10 cellular contexts compared by ENCODE assay signal in the genomic region with DNA sequence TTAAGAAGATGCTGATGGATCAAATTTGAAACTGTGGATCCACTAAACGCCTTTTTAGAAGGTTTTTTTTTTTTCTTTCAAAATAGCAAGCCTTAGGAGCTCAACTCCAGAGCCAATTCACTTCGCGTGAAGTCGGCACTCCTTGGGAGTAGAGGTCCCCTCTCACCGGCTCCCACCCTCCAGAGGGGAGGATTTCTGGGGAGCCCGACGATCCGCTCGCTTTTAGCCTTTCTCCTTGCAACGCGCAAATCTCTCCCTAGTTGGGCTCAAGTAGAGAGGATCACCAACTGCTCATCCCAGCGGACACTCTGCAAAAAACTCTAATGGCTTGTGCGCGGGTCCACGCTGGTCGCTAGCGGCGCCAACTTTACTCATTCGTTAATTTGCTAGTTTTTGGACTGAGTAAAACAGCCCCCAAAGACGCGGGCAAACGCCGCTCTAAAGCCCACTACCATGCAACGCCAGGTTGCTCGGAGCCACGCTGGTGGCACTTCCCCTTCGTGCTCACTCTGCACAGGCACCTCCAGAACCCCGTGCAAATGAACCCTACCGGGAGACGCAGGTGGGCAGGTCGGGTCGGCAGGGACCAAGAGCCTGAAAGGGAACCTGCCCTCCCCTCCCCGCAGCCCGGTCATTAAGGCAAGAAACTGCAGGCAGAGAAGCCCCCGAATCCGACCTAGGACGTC. TPM values are rescaled to one million over a fixed set of nuclear protein-coding genes. Genes with fewer than 3 reads are reported as not detected.
DNase-seq lines count a peak whose midpoint lies in the region; ATAC-seq and TF ChIP-seq lines count a peak whose summit lies in the region.
"Had no signal": no experiment of that assay in that cellular context is flagged by ENCODE, and none has a peak within 500 bp of the region (broad histone marks: within the 10 kb centered on the region; RNA-seq: fewer than 3 reads in every experiment).

No MANE protein-coding gene starts in this region.

- intact Hi-C loops in breast epithelium (cut with DNase I; ENCODE audit: low total_unique reads) = no loop called here

- TF ChIP-seq CTCF in breast epithelium (IDR thresholded peaks at IDR 0.05) = no peak
- TF ChIP-seq CTCF in upper lobe of left lung (IDR thresholded peaks at IDR 0.05) = no peak

- no peaks in the 10 kb centered on the region for H3K9me3 Mint-ChIP-seq in activated naive CD8-positive, alpha-beta T cell (ENCODE audit: low read depth)
- no peaks in the 10 kb centered on the region for H3K9me3 Mint-ChIP-seq in activated naive CD8-positive, alpha-beta T cell treated with anti-CD3 and anti-CD28 coated beads for 36 hours

- peaks cover 0 to 9% of the 10 kb centered on the region in 2 donors for H3K4me1 ChIP-seq in breast epithelium
- peaks cover 7% of the 10 kb centered on the region for H3K4me1 ChIP-seq in mesodermal cell (ENCODE audit: control insufficient read depth, insufficient read depth, low read length, poor library complexity, severe bottlenecking)
- peaks cover 13 to 21% (median 16%) of the 10 kb centered on the region in 4 donors for H3K4me1 ChIP-seq in upper lobe of left lung

- WGBS in mesodermal cell (ENCODE audit: insufficient coverage in 2 of 2), 2 experiments = 0% methylated on average over 16 to 26 of the region's 37 CpGs
- WGBS in upper lobe of left lung, 2 donors = 1 to 5% methylated on average over 12 to 36 of the region's 37 CpGs

- no peak for DNase-seq in activated naive CD8-positive, alpha-beta T cell treated with anti-CD3 and anti-CD28 coated beads for 36 hours
- no peak for DNase-seq in breast epithelium (ENCODE audit: low spot score in 2 of 2)
- DNase-seq in upper lobe of left lung = no peak
- DNase-seq in epidermal melanocyte (ENCODE audit: insufficient read length, low spot score) = no peak
- DNase-seq: stimulated activated CD4-positive, alpha-beta T cell treated with anti-CD3 and anti-CD28 coated beads, Interleukin-4, amount 100 ng/mL, for 1 hour had no signal

- TF ChIP-seq POLR2A in breast epithelium (IDR thresholded peaks at IDR 0.05) = no peak
- TF ChIP-seq POLR2A in upper lobe of left lung (IDR thresholded peaks at IDR 0.05) = no peak

- H3K27me3 ChIP-seq in breast epithelium (peaks cover 0 to 45% of the 10 kb centered on the region in 2 donors), upper lobe of left lung (peaks cover 0 to 24% (median 12%) of the 10 kb centered on the region in 4 donors)

- H3K9me3 ChIP-seq in breast epithelium (no peaks in the 10 kb centered on the region), mesodermal cell (ENCODE audit: control insufficient read depth, low read length) (no peaks in the 10 kb centered on the region), upper lobe of left lung (no peaks in the 10 kb centered on the region)

- H3K36me3 Mint-ChIP-seq in activated naive CD8-positive, alpha-beta T cell = no peaks in the 10 kb centered on the region
- H3K36me3 Mint-ChIP-seq in activated naive CD8-positive, alpha-beta T cell treated with anti-CD3 and anti-CD28 coated beads for 36 hours = no peaks in the 10 kb centered on the region

- H3K4me3 ChIP-seq in breast epithelium = peak overlapping the region; percentile 32 to 68 (median 49)
- peak overlapping the region; percentile 40 for H3K4me3 ChIP-seq in mesodermal cell (ENCODE audit: extremely low read depth, insufficient read depth, low read length, poor library complexity, severe bottlenecking)
- H3K4me3 ChIP-seq in upper lobe of left lung = peak overlapping the region in 3 of 4 donors; percentile 38 to 46 (median 40)

- peak overlapping the region; percentile 30 for H3K4me3 Mint-ChIP-seq in activated naive CD8-positive, alpha-beta T cell
- H3K4me3 Mint-ChIP-seq in activated naive CD8-positive, alpha-beta T cell treated with anti-CD3 and anti-CD28 coated beads for 36 hours = no peak overlapping the region

- no peak for TF ChIP-seq EP300 in upper lobe of left lung (IDR thresholded peaks at IDR 0.05)

- H3K4me1 Mint-ChIP-seq in activated naive CD8-positive, alpha-beta T cell (ENCODE audit: low read depth) = peaks cover 11% of the 10 kb centered on the region
- peaks cover 9% of the 10 kb centered on the region for H3K4me1 Mint-ChIP-seq in activated naive CD8-positive, alpha-beta T cell treated with anti-CD3 and anti-CD28 coated beads for 36 hours

- peaks cover 35% of the 10 kb centered on the region for H3K27me3 Mint-ChIP-seq in activated naive CD8-positive, alpha-beta T cell
- peaks cover 68% of the 10 kb centered on the region for H3K27me3 Mint-ChIP-seq in activated naive CD8-positive, alpha-beta T cell treated with anti-CD3 and anti-CD28 coated beads for 36 hours

- H3K27ac Mint-ChIP-seq in activated naive CD8-positive, alpha-beta T cell = no peak overlapping the region
- no peak overlapping the region for H3K27ac Mint-ChIP-seq in activated naive CD8-positive, alpha-beta T cell treated with anti-CD3 and anti-CD28 coated beads for 36 hours

- no peak for ATAC-seq in upper lobe of left lung (ENCODE audit: low FRiP score in 2 of 2)
- ATAC-seq in GM21423 (IDR thresholded peaks at IDR 0.05; ENCODE audit: unreplicated experiment) = no peak
- no peak for ATAC-seq in HG02623 (IDR thresholded peaks at IDR 0.05; ENCODE audit: unreplicated experiment)

- H3K27ac ChIP-seq in breast epithelium (no peak overlapping the region), mesodermal cell (ENCODE audit: low read depth, low read length, severe bottlenecking) (no peak overlapping the region), upper lobe of left lung (no peak overlapping the region)
- H3K27ac ChIP-seq: BLaER1 treated with 17β-estradiol and CSF1 and Interleukin-3, amounts not matched to agents 10 nM and 100 nM had no signal

- H3K36me3 ChIP-seq in breast epithelium (no peaks in the 10 kb centered on the region), mesodermal cell (ENCODE audit: control insufficient read depth, insufficient read depth, low read length) (no peaks in the 10 kb centered on the region), upper lobe of left lung (no peaks in the 10 kb centered on the region)
- H3K36me3 ChIP-seq: BLaER1 treated with 17β-estradiol and CSF1 and Interleukin-3, amounts not matched to agents 10 nM and 100 nM had no signal

RNA-seq across cellular contexts. Expression of a gene that starts 1.1 kb away (rescaled TPM):
- total RNA-seq in activated naive CD8-positive, alpha-beta T cell treated with anti-CD3 and anti-CD28 coated beads for 36 hours = not detected
- total RNA-seq in breast epithelium = under 1 TPM; 0.32 to 0.98 (median 0.44) TPM
- polyA plus RNA-seq in mesodermal cell (2013, experiment 1 of 2) = 1.2 TPM
- 0.86 TPM for polyA plus RNA-seq in mesodermal cell (2013, experiment 2 of 2)
- 1 to 10 TPM in 2 of 6 donors, under 1 TPM in 4; under 0.01 to 1.9 (median 0.67) TPM for total RNA-seq in upper lobe of left lung
